8 cellular contexts compared by ENCODE assay signal in genomic region chr15:92822216-92823144, GRCh38.
A peak's percentile ranks its signal among the peaks of the same experiment; 100 is the strongest.
DNase-seq lines count a peak whose midpoint lies in the region; ATAC-seq and TF ChIP-seq lines count a peak whose summit lies in the region.

No MANE protein-coding gene starts in this region.

- H3K4me1 ChIP-seq in BLaER1 (peaks cover 55% of the 10 kb centered on the region), mesendoderm (ENCODE audit: control insufficient read depth, low read depth, low read length) (peaks cover 21% of the 10 kb centered on the region)

- DNase-seq in HL-60 (ENCODE audit: low read depth in 1 of 2, low spot score in 1 of 2), result no peak
- no peak for DNase-seq in activated naive CD4-positive, alpha-beta T cell treated with anti-CD3 and anti-CD28 coated beads, Interleukin-2, amount 50 U/mL, for 72 hours (ENCODE audit: low spot score in 2 of 2)
- DNase-seq in mesendoderm, result peak; percentile 62
- no peak for DNase-seq in SHP77 treated with DMSO at 0.1 percent for 48 hours (lab: John Stamatoyannopoulos, UW)
- DNase-seq in HK-2 (ENCODE audit: unreplicated experiment), result no peak

- H3K79me1 ChIP-seq in mesendoderm (ENCODE audit: low read length), result no peaks in the 10 kb centered on the region

- no peak overlapping the region for H3K4ac ChIP-seq in mesendoderm (ENCODE audit: low read depth, low read length)

- no peak overlapping the region for H3K4me3 ChIP-seq in BLaER1
- H3K4me3 ChIP-seq in HL-60 (replicated peaks; ENCODE audit: insufficient read depth, low read length), result no peak overlapping the region
- no peak overlapping the region for H3K4me3 ChIP-seq in mesendoderm (ENCODE audit: low read length)

- H3K27me3 ChIP-seq in BLaER1 (no peaks in the 10 kb centered on the region), HL-60 (ENCODE audit: insufficient read depth, poor library complexity, severe bottlenecking) (no peaks in the 10 kb centered on the region), mesendoderm (ENCODE audit: insufficient read depth, low read length, poor library complexity) (no peaks in the 10 kb centered on the region)

- no peak for TF ChIP-seq CTCF in HL-60 (IDR thresholded peaks at IDR 0.05; ENCODE audit: insufficient read depth, low read length)

- peak overlapping the region; percentile 46 for H3K56ac ChIP-seq in mesendoderm (ENCODE audit: low read length)

- no peaks in the 10 kb centered on the region for H4K20me1 ChIP-seq in BLaER1

- no peak overlapping the region for H2BK5ac ChIP-seq in mesendoderm (ENCODE audit: low read length)

- 0 out of 2 replicates have a peak overlapping the region, but pooled peaks have one; percentile 2 for H3K9ac ChIP-seq in BLaER1
- peak overlapping the region; percentile 30 for H3K9ac ChIP-seq in mesendoderm (ENCODE audit: low read length)

- H3K79me2 ChIP-seq in mesendoderm (ENCODE audit: control insufficient read depth, insufficient read depth, low read length), result no peaks in the 10 kb centered on the region

- H3K27ac ChIP-seq in BLaER1 (peak overlapping the region; percentile 2; the same call in 1 of the 2 replicates), HL-60 (replicated peaks) (0 out of 2 replicates have a peak overlapping the region, but pooled peaks have one; percentile 6), mesendoderm (ENCODE audit: low read depth, low read length) (peak overlapping the region; percentile 79)

- H3K36me3 ChIP-seq in BLaER1, result no peaks in the 10 kb centered on the region
- no peaks in the 10 kb centered on the region for H3K36me3 ChIP-seq in mesendoderm (ENCODE audit: control insufficient read depth, insufficient read depth, low read length)

- H4K5ac ChIP-seq in mesendoderm (ENCODE audit: low read length), result peak overlapping the region; percentile 51

- no peak overlapping the region for H3K18ac ChIP-seq in mesendoderm (ENCODE audit: low read length)

- no peak overlapping the region for H3K23ac ChIP-seq in mesendoderm (ENCODE audit: low read length)

- H3K36me3 Mint-ChIP-seq in activated naive CD4-positive, alpha-beta T cell treated with anti-CD3 and anti-CD28 coated beads, Interleukin-2, amount 50 U/mL, for 72 hours, result no peaks in the 10 kb centered on the region

- H3K4me2 ChIP-seq in BLaER1 (no peak overlapping the region), mesendoderm (ENCODE audit: low read length) (no peak overlapping the region)

- no peak overlapping the region for H2BK120ac ChIP-seq in mesendoderm (ENCODE audit: low read depth, low read length)

- ATAC-seq in activated naive CD4-positive, alpha-beta T cell treated with anti-CD3 and anti-CD28 coated beads, Interleukin-2, amount 50 U/mL, for 72 hours, result no peak
- no peak for ATAC-seq in GM18909 (IDR thresholded peaks at IDR 0.05; ENCODE audit: poor library complexity, unreplicated experiment)
- ATAC-seq in GM21825 (IDR thresholded peaks at IDR 0.05; ENCODE audit: unreplicated experiment), result no peak

- WGBS in mesendoderm (ENCODE audit: extremely low coverage, insufficient coverage, low lambda C conversion rate), result no CpG with 5 or more reads among the region's 2 CpGs

- H3K9me3 ChIP-seq in BLaER1, result no peaks in the 10 kb centered on the region

- peak overlapping the region; percentile 98 for H2BK15ac ChIP-seq in mesendoderm (replicated peaks; ENCODE audit: low read depth)

- H3K27ac Mint-ChIP-seq in activated naive CD4-positive, alpha-beta T cell treated with anti-CD3 and anti-CD28 coated beads, Interleukin-2, amount 50 U/mL, for 72 hours, result peak overlapping the region; percentile 97 to 99

- H4K8ac ChIP-seq in mesendoderm (ENCODE audit: low read depth, low read length), result no peak overlapping the region

- no peak overlapping the region for H2AK5ac ChIP-seq in mesendoderm (ENCODE audit: low read length)

- no peaks in the 10 kb centered on the region for H3K9me3 Mint-ChIP-seq in activated naive CD4-positive, alpha-beta T cell treated with anti-CD3 and anti-CD28 coated beads, Interleukin-2, amount 50 U/mL, for 72 hours

Comparison
In these comparisons a context has a peak if more than half of its experiments do, and no peak if none do; other contexts are left out.
1. H3K27ac ChIP-seq: peak in every context shown above with its lines; median percentile 79 in mesendoderm; 6 in HL-60; 2 in BLaER1.